Comparison of ENCODE assay signal across 8 cellular contexts in genomic region chr9:121201045-121201737, GRCh38. TPM values are rescaled to one million over a fixed set of nuclear protein-coding genes. Genes with fewer than 3 reads are reported as not detected.
DNase-seq lines count a peak whose midpoint lies in the region; ATAC-seq and TF ChIP-seq lines count a peak whose summit lies in the region.

No MANE protein-coding gene starts in this region.

- H3K4me3 ChIP-seq in hepatocyte = peak overlapping the region; percentile 90
- H3K4me3 ChIP-seq in skeletal muscle tissue (ENCODE audit: low read length in 3 of 3) = peak overlapping the region; percentile 80 to 95 (median 89)

- peaks cover 38% of the 10 kb centered on the region for H3K4me1 ChIP-seq in hepatocyte (ENCODE audit: insufficient read depth)
- peaks cover 26 to 46% (median 29%) of the 10 kb centered on the region in 3 donors for H3K4me1 ChIP-seq in skeletal muscle tissue (ENCODE audit: control insufficient read depth in 3 of 3, insufficient read depth in 3 of 3, low read length in 3 of 3)

- no peaks in the 10 kb centered on the region for H3K9me3 ChIP-seq in hepatocyte (ENCODE audit: low read depth)
- no peaks in the 10 kb centered on the region for H3K9me3 ChIP-seq in skeletal muscle tissue (ENCODE audit: control insufficient read depth in 3 of 3, low read length in 3 of 3)

- H3K27ac Mint-ChIP-seq in activated naive CD8-positive, alpha-beta T cell treated with anti-CD3 and anti-CD28 coated beads, Interleukin-2, amount 50 U/mL, for 24 hours = peak overlapping the region; percentile 90

- peak overlapping the region; percentile 92 for H3K4me3 Mint-ChIP-seq in activated naive CD8-positive, alpha-beta T cell treated with anti-CD3 and anti-CD28 coated beads, Interleukin-2, amount 50 U/mL, for 24 hours

- no peaks in the 10 kb centered on the region for H3K36me3 ChIP-seq in hepatocyte (replicated peaks; ENCODE audit: insufficient read depth, low read depth)
- H3K36me3 ChIP-seq in skeletal muscle tissue (ENCODE audit: control insufficient read depth in 3 of 3, insufficient read depth in 3 of 3, low read length in 3 of 3) = no peaks in the 10 kb centered on the region

- peak overlapping the region; percentile 94 for H3K4me2 ChIP-seq in hepatocyte

- peaks cover 5% of the 10 kb centered on the region for H3K27me3 Mint-ChIP-seq in activated naive CD8-positive, alpha-beta T cell treated with anti-CD3 and anti-CD28 coated beads, Interleukin-2, amount 50 U/mL, for 24 hours

- peak overlapping the region; percentile 70 for H2AFZ ChIP-seq in hepatocyte

- WGBS in hepatocyte (ENCODE audit: low lambda C conversion rate, missing lambda C conversion rate) = under 1% methylated on average over 53 of the region's 81 CpGs

- no peaks in the 10 kb centered on the region for H3K9me2 ChIP-seq in hepatocyte (replicated peaks; ENCODE audit: insufficient read depth)

- peaks cover 51% of the 10 kb centered on the region for H3K4me1 Mint-ChIP-seq in activated naive CD8-positive, alpha-beta T cell treated with anti-CD3 and anti-CD28 coated beads, Interleukin-2, amount 50 U/mL, for 24 hours

- H4K20me1 ChIP-seq in hepatocyte (ENCODE audit: insufficient read depth, poor library complexity, severe bottlenecking) = peaks cover 48% of the 10 kb centered on the region

- no peaks in the 10 kb centered on the region for H3K9me3 Mint-ChIP-seq in activated naive CD8-positive, alpha-beta T cell treated with anti-CD3 and anti-CD28 coated beads, Interleukin-2, amount 50 U/mL, for 24 hours

- TF ChIP-seq CTCF in hepatocyte (IDR thresholded peaks at IDR 0.05; ENCODE audit: poor library complexity) = no peak

- H3K79me2 ChIP-seq in hepatocyte = peaks cover 53% of the 10 kb centered on the region

- H3K36me3 Mint-ChIP-seq in activated naive CD8-positive, alpha-beta T cell treated with anti-CD3 and anti-CD28 coated beads, Interleukin-2, amount 50 U/mL, for 24 hours (ENCODE audit: low read depth) = peaks cover 14% of the 10 kb centered on the region

- DNase-seq in SK-N-DZ (ENCODE audit: low spot score) = peak; percentile 14
- DNase-seq in activated naive CD8-positive, alpha-beta T cell treated with anti-CD3 and anti-CD28 coated beads, Interleukin-2, amount 50 U/mL, for 24 hours = peak; percentile 49
- peak; percentile 62 for DNase-seq in hepatocyte (ENCODE audit: low spot score)
- no peak for DNase-seq in DMS79 treated with DMSO at 0.1 percent for 48 hours (lab: John Stamatoyannopoulos, UW)
- no peak for DNase-seq in ureter (ENCODE audit: low spot score)

- H3K27me3 ChIP-seq in hepatocyte (no peaks in the 10 kb centered on the region), skeletal muscle tissue (ENCODE audit: control insufficient read depth in 3 of 3, insufficient read depth in 3 of 3, low read length in 3 of 3) (no peaks in the 10 kb centered on the region)

- H3K27ac ChIP-seq in hepatocyte (peak overlapping the region; percentile 96), skeletal muscle tissue (ENCODE audit: low read depth, low read length) (peak overlapping the region; percentile 90)

- H3K9ac ChIP-seq in skeletal muscle tissue (ENCODE audit: low read depth in 1 of 3, low read length in 3 of 3) = peak overlapping the region; percentile 86 to 93 (median 92)

- ATAC-seq in GM18867 (IDR thresholded peaks at IDR 0.05; ENCODE audit: unreplicated experiment) = peak; percentile 29
- ATAC-seq in HG02852 (IDR thresholded peaks at IDR 0.05; ENCODE audit: unreplicated experiment) = peak; percentile 33
- peak; percentile 18 for ATAC-seq in activated naive CD8-positive, alpha-beta T cell treated with anti-CD3 and anti-CD28 coated beads, Interleukin-2, amount 50 U/mL, for 24 hours

RNA-seq across cellular contexts. Expression of gene RAB14, which starts 0.5 kb away (rescaled TPM):
- polyA plus RNA-seq in SK-N-DZ (2014; cell fraction: cytosol; rRNA removed) = 22.6 and 25.7 TPM in 2 replicates
- 15.6 and 23.5 TPM in 2 replicates for polyA plus RNA-seq in SK-N-DZ (2014; cell fraction: nucleus; rRNA removed)
- total RNA-seq in hepatocyte = 58.7 and 59.0 TPM in 2 replicates
- 54.8 and 61.9 TPM in 2 replicates for polyA plus RNA-seq in hepatocyte
- total RNA-seq in skeletal muscle tissue = 25.1 TPM
- total RNA-seq in ureter = 115 TPM

Comparison
In these comparisons a context has a peak if more than half of its experiments do, and no peak if none do; other contexts are left out.
1. DNase-seq: peak in SK-N-DZ (single experiment), activated naive CD8-positive, alpha-beta T cell treated with anti-CD3 and anti-CD28 coated beads, Interleukin-2, amount 50 U/mL, for 24 hours (single experiment) and hepatocyte (single experiment); none in DMS79 treated with DMSO at 0.1 percent for 48 hours (single experiment) and ureter (single experiment).
2. Peak in every context shown above with its lines, with median percentiles within 50 percentile points of each other: ATAC-seq.